Comparison of ENCODE assay signal across 19 cellular contexts in genomic region chr1:5988596-5989285, GRCh38.
"Had no signal": no experiment of that assay in that cellular context is flagged by ENCODE, and none has a peak within 500 bp of the region (broad histone marks: within the 10 kb centered on the region; RNA-seq: fewer than 3 reads in every experiment).

No MANE protein-coding gene starts in this region.

- H3K4me3 ChIP-seq: esophagus squamous epithelium, gastrocnemius medialis, tibial artery had no signal

- DNase-seq: activated CD4-positive, alpha-beta T cell treated with anti-CD3 and anti-CD28 coated beads for 1 hour; activated CD4-positive, alpha-beta T cell treated with anti-CD3 and anti-CD28 coated beads, Interleukin-2, amount 50 U/mL, for 1 hour; activated CD8-positive, alpha-beta memory T cell treated with anti-CD3 and anti-CD28 coated beads for 24 hours; activated CD8-positive, alpha-beta memory T cell treated with anti-CD3 and anti-CD28 coated beads, Interleukin-2, amount 50 U/mL, for 4 hours; activated naive CD4-positive, alpha-beta T cell treated with Interleukin-2 at 50 U/mL for 16 hours; activated naive CD8-positive, alpha-beta T cell treated with anti-CD3 and anti-CD28 coated beads for 36 hours; activated T-cell treated with anti-CD3 and anti-CD28 coated beads, Interleukin-2, amount 50 U/mL, for 24 hours; cerebellar nuclear complex; cortex of kidney; endodermal cell; esophagus squamous epithelium; left colon; stimulated activated CD4-positive, alpha-beta T cell treated with anti-CD3 and anti-CD28 coated beads, Interleukin-4, amount 100 ng/mL, for 24 hours; substantia nigra; T-helper 1 cell; tibial artery had no signal

- ATAC-seq: activated T-helper 17 cell treated with anti-CD3 and anti-CD28 coated beads, Interleukin-2, amount 50 U/mL, for 72 hours; gastrocnemius medialis; left colon; naive thymus-derived CD8-positive, alpha-beta T cell had no signal

- H3K27ac ChIP-seq: esophagus squamous epithelium, gastrocnemius medialis, tibial artery had no signal

- H3K9me3 ChIP-seq: esophagus squamous epithelium, gastrocnemius medialis, tibial artery had no signal

- H3K36me3 ChIP-seq: gastrocnemius medialis had no signal
